9 cellular contexts compared by ENCODE assay signal in the genomic region with DNA sequence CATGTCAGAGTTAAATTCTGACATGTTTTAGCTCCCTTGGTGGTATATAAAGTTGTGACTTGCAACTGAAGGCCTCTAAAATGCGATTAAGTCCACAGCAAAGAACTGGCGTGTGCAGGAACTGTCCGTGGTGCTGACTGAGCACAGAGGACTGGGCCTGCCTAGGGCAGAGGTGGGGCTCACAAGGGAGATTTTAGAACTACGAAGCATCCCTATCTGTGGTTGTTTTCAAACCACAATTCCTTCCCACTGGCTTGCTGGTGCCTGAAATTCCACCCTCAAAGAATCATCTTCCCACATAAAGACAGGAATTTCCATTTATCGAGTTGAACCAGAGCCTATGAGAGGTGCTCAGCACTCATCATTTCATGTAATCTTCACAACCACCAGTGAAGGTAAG. TPM values are rescaled to one million over a fixed set of nuclear protein-coding genes. Genes with fewer than 3 reads are reported as not detected.
DNase-seq lines count a peak whose midpoint lies in the region; ATAC-seq and TF ChIP-seq lines count a peak whose summit lies in the region.
"Had no signal": no experiment of that assay in that cellular context is flagged by ENCODE, and none has a peak within 500 bp of the region (broad histone marks: within the 10 kb centered on the region; RNA-seq: fewer than 3 reads in every experiment).

No MANE protein-coding gene starts in this region.

- H3K9me3 ChIP-seq in mucosa of descending colon: no peaks in the 10 kb centered on the region

- no peaks in the 10 kb centered on the region for H3K36me3 ChIP-seq in mucosa of descending colon (ENCODE audit: low read depth)

- DNase-seq in GM12865 (ENCODE audit: low read depth) (peak; percentile 55), NOMO-1 treated with DMSO at 0.1 percent for 48 hours (lab: John Stamatoyannopoulos, UW; ENCODE audit: unreplicated experiment) (peak; percentile 21), astrocyte of the spinal cord (ENCODE audit: low read depth, low spot score) (peak; percentile 49), mucosa of descending colon (peak in 2 of 3 donors; percentile 55 to 58), SHP77 (lab: John Stamatoyannopoulos, UW) (no peak), NCI-H1694 (lab: John Stamatoyannopoulos, UW) (no peak), NCI-H146 (lab: John Stamatoyannopoulos, UW) (no peak), NCI-H748 (lab: John Stamatoyannopoulos, UW; ENCODE audit: unreplicated experiment) (no peak)

- in situ Hi-C loops in astrocyte of the spinal cord (cut with HindIII; ENCODE audit: low sequenced_read_pairs): no loop called here

- no peaks in the 10 kb centered on the region for H3K4me1 ChIP-seq in mucosa of descending colon (ENCODE audit: low read depth)

- no peak overlapping the region for H3K4me3 ChIP-seq in GM12865 (ENCODE audit: low read depth, low read length)
- H3K4me3 ChIP-seq in astrocyte of the spinal cord (ENCODE audit: low read depth, low read length): no peak overlapping the region
- H3K4me3 ChIP-seq in mucosa of descending colon: no peak overlapping the region

- ATAC-seq in mucosa of descending colon: peak; percentile 48
- ATAC-seq: stimulated activated effector memory CD8-positive, alpha-beta T cell treated with anti-CD3 and anti-CD28 coated beads, Interleukin-12 subunit alpha, Interleukin-12 subunit beta, amount 100 ng/mL, for 72 hours had no signal

- intact Hi-C loops in mucosa of descending colon (cut with DNase I, micrococcal nuclease): no loop called here

- TF ChIP-seq CTCF in GM12865 (IDR thresholded peaks at IDR 0.05; ENCODE audit: insufficient read depth, low read depth, low read length, missing control alignments): no peak
- TF ChIP-seq CTCF in astrocyte of the spinal cord (IDR thresholded peaks at IDR 0.05; ENCODE audit: low read depth, low read length): no peak
- no peak for TF ChIP-seq CTCF in mucosa of descending colon (IDR thresholded peaks at IDR 0.05)

RNA-seq across cellular contexts. Expression of gene RIMS4, which starts 30.1 kb away (rescaled TPM):
- 1 to 10 TPM in 2 of 3 donors, under 1 TPM in 1; 0.51 to 2.0 (median 1.4) TPM for total RNA-seq in mucosa of descending colon

RNA-seq across cellular contexts. Expression of gene KCNK15, which starts 34.6 kb away (rescaled TPM):
- under 1 TPM; 0.17 to 0.44 (median 0.43) TPM for total RNA-seq in mucosa of descending colon

Comparison
In these comparisons a context has a peak if more than half of its experiments do, and no peak if none do; other contexts are left out.
1. DNase-seq: peak in GM12865 (single experiment), NOMO-1 treated with DMSO at 0.1 percent for 48 hours (single experiment), astrocyte of the spinal cord (single experiment) and mucosa of descending colon (2 of 3); none in SHP77 (0 of 2), NCI-H1694 (single experiment), NCI-H146 (single experiment) and NCI-H748 (single experiment).